8 cellular contexts compared by ENCODE assay signal in genomic region chr22:20437253-20438065, GRCh38. TPM values are rescaled to one million over a fixed set of nuclear protein-coding genes. Genes with fewer than 3 reads are reported as not detected.
DNase-seq lines count a peak whose midpoint lies in the region; ATAC-seq and TF ChIP-seq lines count a peak whose summit lies in the region.

Gene SCARF2, minus strand, starts transcription at chr22:20437825. Its CDS starts 71 bp downstream, at chr22:20437754.

- peak within 1 kb of the TSS; percentile 34 to 67 for H3K27ac ChIP-seq in mucosa of rectum (ENCODE audit: low read depth in 2 of 2, low read length in 2 of 2)

- H3K4me3 Mint-ChIP-seq in Caco-2 (ENCODE audit: unreplicated experiment) (peak within 1 kb of the TSS; percentile 91), endothelial cell (ENCODE audit: unreplicated experiment) (peak within 1 kb of the TSS; percentile 91)

- peak within 1 kb of the TSS; percentile 38 to 64 for H3K9ac ChIP-seq in mucosa of rectum (ENCODE audit: low read depth in 1 of 2, low read length in 2 of 2)

- intact Hi-C loops in Caco-2 (cut with micrococcal nuclease; ENCODE audit: unreplicated experiment): no loop called here

- H3K36me3 Mint-ChIP-seq in Caco-2 (ENCODE audit: insufficient read depth, unreplicated experiment) (peaks cover 10% of the 10 kb centered on the region), endothelial cell (ENCODE audit: low read depth, unreplicated experiment) (peaks cover 7% of the 10 kb centered on the region)

- H3K9me3 ChIP-seq in Caco-2 (no peaks in the 10 kb centered on the region), mucosa of rectum (ENCODE audit: control insufficient read depth in 2 of 2, low read length in 2 of 2) (no peaks in the 10 kb centered on the region)

- no peak for ATAC-seq in HG02763 (IDR thresholded peaks at IDR 0.05; ENCODE audit: unreplicated experiment)

- H3K27me3 Mint-ChIP-seq in Caco-2 (ENCODE audit: insufficient read depth, unreplicated experiment) (peaks cover 7% of the 10 kb centered on the region), endothelial cell (ENCODE audit: unreplicated experiment) (peaks cover 37% of the 10 kb centered on the region)

- POLR2A ChIA-PET in Caco-2 (lab: Charles Lee): no interaction called here

- H3K27ac Mint-ChIP-seq in Caco-2 (ENCODE audit: unreplicated experiment) (peak within 1 kb of the TSS; percentile 67), endothelial cell (ENCODE audit: unreplicated experiment) (peak within 1 kb of the TSS; percentile 83)

- H3K27me3 ChIP-seq in Caco-2 (replicated peaks; ENCODE audit: control insufficient read depth, insufficient read depth, low read length): no peaks in the 10 kb centered on the region
- peaks cover 35 to 42% of the 10 kb centered on the region in 2 donors for H3K27me3 ChIP-seq in mucosa of rectum (ENCODE audit: control insufficient read depth in 2 of 2, insufficient read depth in 2 of 2, low read length in 2 of 2)

- H3K9me3 Mint-ChIP-seq in Caco-2 (ENCODE audit: unreplicated experiment) (no peaks in the 10 kb centered on the region), endothelial cell (ENCODE audit: unreplicated experiment) (no peaks in the 10 kb centered on the region)

- CTCF ChIA-PET in Caco-2 (lab: Charles Lee): no interaction called here

- no TSS peak for BruUV-seq in Caco-2 (replicated peaks; lab: Mats Ljungman, UMichigan)

- peaks cover 6% of the 10 kb centered on the region for H3K4me1 Mint-ChIP-seq in Caco-2 (ENCODE audit: low read depth, unreplicated experiment)
- peaks cover 11% of the 10 kb centered on the region for H3K4me1 Mint-ChIP-seq in endothelial cell (ENCODE audit: unreplicated experiment)

- H3K4me3 ChIP-seq in Caco-2 (ENCODE audit: low read depth, low read length): peak within 1 kb of the TSS; percentile 35
- peak within 1 kb of the TSS; percentile 59 to 71 for H3K4me3 ChIP-seq in mucosa of rectum (ENCODE audit: low read length in 2 of 2)

- TF ChIP-seq CTCF in Caco-2 (IDR thresholded peaks at IDR 0.05; ENCODE audit: insufficient read depth in 1 of 2, low read depth in 1 of 2, low read length in 1 of 2, severe bottlenecking in 1 of 2, unreplicated experiment in 1 of 2): no peak
- TF ChIP-seq CTCF in endothelial cell (IDR thresholded peaks at IDR 0.05; ENCODE audit: unreplicated experiment): no peak

- DNase-seq in Caco-2 (no peak), NCI-H226 (peak; percentile 26), endothelial cell (ENCODE audit: low spot score) (peak; percentile 73), cerebellar nuclear complex (lab: John Stamatoyannopoulos, UW) (no peak), hippocampal formation (lab: John Stamatoyannopoulos, UW) (no peak)
- no peak for DNase-seq in effector CD8-positive, alpha-beta T cell (lab: John Stamatoyannopoulos, UW)

- peaks cover under 1% of the 10 kb centered on the region; the same call in 1 of the 2 replicates for H3K36me3 ChIP-seq in Caco-2 (ENCODE audit: control insufficient read depth, insufficient read depth, low read length)
- no peaks in the 10 kb centered on the region for H3K36me3 ChIP-seq in mucosa of rectum (ENCODE audit: control insufficient read depth in 2 of 2, insufficient read depth in 2 of 2, low read length in 2 of 2)

- H3K4me1 ChIP-seq in Caco-2 (peaks cover 6% of the 10 kb centered on the region; the same call in 1 of the 2 replicates), mucosa of rectum (ENCODE audit: control insufficient read depth in 2 of 2, insufficient read depth in 2 of 2, low read length in 2 of 2) (peaks cover 3 to 11% of the 10 kb centered on the region in 2 donors)

RNA-seq across cellular contexts. Expression of gene SCARF2, which starts in this region (rescaled TPM):
- total RNA-seq in Caco-2 (2022) (0.58 and 0.73 TPM in 2 replicates), endothelial cell (ENCODE audit: unreplicated experiment) (8.1 TPM)

Comparison
In these comparisons a context has a peak if more than half of its experiments do, and no peak if none do; other contexts are left out.
1. DNase-seq: peak in NCI-H226 (single experiment) and endothelial cell (single experiment); none in Caco-2 (0 of 2), cerebellar nuclear complex (0 of 2), hippocampal formation (0 of 2) and effector CD8-positive, alpha-beta T cell (single experiment).